8 cellular contexts compared by ENCODE assay signal in the genomic region with DNA sequence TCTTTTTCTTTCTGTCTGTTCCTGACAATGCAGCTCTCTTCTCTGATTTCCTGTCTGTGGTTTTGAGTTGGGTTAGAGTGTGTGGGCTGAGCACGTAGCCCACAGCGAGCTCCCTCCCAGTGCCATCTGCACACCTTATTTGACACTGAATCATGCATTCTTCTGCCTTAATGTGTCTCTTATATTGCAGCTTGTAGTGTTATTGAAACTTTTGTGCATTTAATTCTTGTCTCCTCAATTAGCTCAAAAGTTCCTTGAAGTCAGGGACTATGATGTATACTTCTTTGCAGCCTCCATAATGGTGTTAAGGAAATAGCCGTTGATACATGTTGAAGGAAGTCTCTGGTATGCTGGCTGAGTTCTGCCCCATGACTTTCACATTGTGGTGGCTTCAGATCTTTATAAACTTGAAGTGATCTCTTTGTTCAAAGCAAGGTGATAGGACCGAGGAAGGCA.
DNase-seq lines count a peak whose midpoint lies in the region; ATAC-seq and TF ChIP-seq lines count a peak whose summit lies in the region.

No MANE protein-coding gene starts in this region.

- H3K4me3 ChIP-seq in tibial nerve: no peak overlapping the region
- no peak overlapping the region for H3K4me3 ChIP-seq in sigmoid colon

- peaks cover 4 to 7% of the 10 kb centered on the region in 2 donors for H3K4me1 Mint-ChIP-seq in effector memory CD8-positive, alpha-beta T cell (ENCODE audit: low read depth in 2 of 2)

- 59 to 70% methylated on average over 4 of the region's 4 CpGs for WGBS in tibial nerve, 2 donors
- 40 to 61% methylated on average over 4 of the region's 4 CpGs for WGBS in sigmoid colon, 2 donors

- no peak for TF ChIP-seq CTCF in tibial nerve (IDR thresholded peaks at IDR 0.05)
- no peak for TF ChIP-seq CTCF in sigmoid colon (IDR thresholded peaks at IDR 0.05)

- intact Hi-C loops in sigmoid colon (cut with DNase I): no loop called here

- DNase-seq in GM03348 (ENCODE audit: low spot score): peak; percentile 50
- peak; percentile 56 for DNase-seq in LHCN-M2 (ENCODE audit: low read depth)
- no peak for DNase-seq in effector memory CD8-positive, alpha-beta T cell
- DNase-seq in tibial nerve (ENCODE audit: low spot score in 2 of 2): no peak
- DNase-seq in cerebellar nuclear complex (lab: John Stamatoyannopoulos, UW): no peak
- DNase-seq in hepatic stellate cell (ENCODE audit: low spot score): no peak
- DNase-seq in sigmoid colon: no peak

- H3K9me3 ChIP-seq in tibial nerve (no peaks in the 10 kb centered on the region), sigmoid colon (no peaks in the 10 kb centered on the region)

- H3K36me3 ChIP-seq in tibial nerve: no peaks in the 10 kb centered on the region
- no peaks in the 10 kb centered on the region for H3K36me3 ChIP-seq in sigmoid colon

- peaks cover 0 to 4% of the 10 kb centered on the region in 2 donors for H3K9me3 Mint-ChIP-seq in effector memory CD8-positive, alpha-beta T cell

- H3K27ac ChIP-seq in tibial nerve: no peak overlapping the region
- H3K27ac ChIP-seq in sigmoid colon: no peak overlapping the region

- H3K27me3 Mint-ChIP-seq in effector memory CD8-positive, alpha-beta T cell: no peaks in the 10 kb centered on the region

- no peak overlapping the region for H3K27ac Mint-ChIP-seq in effector memory CD8-positive, alpha-beta T cell

- no peak for TF ChIP-seq POLR2A in tibial nerve (IDR thresholded peaks at IDR 0.05)
- no peak for TF ChIP-seq POLR2A in sigmoid colon (IDR thresholded peaks at IDR 0.05)

- H3K4me3 Mint-ChIP-seq in effector memory CD8-positive, alpha-beta T cell: peak overlapping the region in 1 of 2 donors; percentile 51

- H3K4me1 ChIP-seq in tibial nerve: peaks cover 0 to 6% (median 0%) of the 10 kb centered on the region in 4 donors
- no peaks in the 10 kb centered on the region for H3K4me1 ChIP-seq in sigmoid colon

- no peaks in the 10 kb centered on the region for H3K27me3 ChIP-seq in tibial nerve
- H3K27me3 ChIP-seq in sigmoid colon: no peaks in the 10 kb centered on the region

- H3K36me3 Mint-ChIP-seq in effector memory CD8-positive, alpha-beta T cell (ENCODE audit: insufficient read depth): no peaks in the 10 kb centered on the region

- peak; percentile 72 for ATAC-seq in GM21619 (IDR thresholded peaks at IDR 0.05; ENCODE audit: unreplicated experiment)
- ATAC-seq in effector memory CD8-positive, alpha-beta T cell (replicated peaks): peak; percentile 16

- TF ChIP-seq EP300 in tibial nerve (IDR thresholded peaks at IDR 0.05) (no peak), sigmoid colon (IDR thresholded peaks at IDR 0.05) (no peak)

Comparison
In these comparisons a context has a peak if more than half of its experiments do, and no peak if none do; other contexts are left out.
1. DNase-seq: peak in GM03348 (single experiment) and LHCN-M2 (single experiment); none in effector memory CD8-positive, alpha-beta T cell (0 of 3), tibial nerve (0 of 2), cerebellar nuclear complex (0 of 2), hepatic stellate cell (single experiment) and sigmoid colon (single experiment).